Comparison of ENCODE assay signal across 20 cellular contexts in genomic region chr15:57160823-57161560, GRCh38.
A peak's percentile ranks its signal among the peaks of the same experiment; 100 is the strongest.
DNase-seq lines count a peak whose midpoint lies in the region; TF ChIP-seq lines count a peak whose summit lies in the region.
"Had no signal": no experiment of that assay in that cellular context is flagged by ENCODE, and none has a peak within 500 bp of the region (broad histone marks: within the 10 kb centered on the region; RNA-seq: fewer than 3 reads in every experiment).

No MANE protein-coding gene starts in this region.

- no peaks in the 10 kb centered on the region for H4K20me1 ChIP-seq in MM.1S (ENCODE audit: insufficient read depth, low read length)

- no peaks in the 10 kb centered on the region for H3F3A ChIP-seq in MM.1S (ENCODE audit: insufficient read depth, low read length)

- peak overlapping the region; percentile 66 for H3K27ac ChIP-seq in ACC112 (ENCODE audit: low read depth, low read length)
- no peak overlapping the region for H3K27ac ChIP-seq in MM.1S (ENCODE audit: low read length)
- H3K27ac ChIP-seq: cardiac muscle cell, psoas muscle, testis had no signal

- no peak overlapping the region for H3K9ac ChIP-seq in MM.1S (ENCODE audit: low read length)

- no peaks in the 10 kb centered on the region for H3K9me2 ChIP-seq in MM.1S (replicated peaks; ENCODE audit: insufficient read depth, low read length)

- DNase-seq in HS-27A (ENCODE audit: low read depth) (peak; percentile 82), SW 1271 (lab: John Stamatoyannopoulos, UW) (peak; percentile 21 to 65), foreskin fibroblast (peak; percentile 61 to 75), MM.1S (no peak), RPMI8226 (no peak)
- DNase-seq in activated CD4-positive, CD25-positive, alpha-beta regulatory T cell (lab: John Stamatoyannopoulos, UW), result no peak
- no peak for DNase-seq in activated effector memory CD4-positive, alpha-beta T cell treated with anti-CD3 and anti-CD28 coated beads, Interleukin-2, amount 50 U/mL, for 16 hours
- DNase-seq: activated naive CD8-positive, alpha-beta T cell treated with anti-CD3 and anti-CD28 coated beads, Interleukin-2, amount 50 U/mL, for 24 hours; CD4-positive, alpha-beta T cell; effector CD4-positive, alpha-beta T cell; hypothalamus; kidney glomerular epithelial cell; NCI-H1930; NCI-H446; psoas muscle; SHP77 treated with DMSO at 0.1 percent for 48 hours; T-helper 2 cell; testis had no signal

- H3K79me2 ChIP-seq in ACC112 (ENCODE audit: control insufficient read depth, insufficient read depth, low read length, unreplicated experiment) (no peaks in the 10 kb centered on the region), MM.1S (ENCODE audit: low read length) (no peaks in the 10 kb centered on the region)

- H3K27me3 ChIP-seq in ACC112 (ENCODE audit: insufficient read depth, low read length) (no peaks in the 10 kb centered on the region), MM.1S (replicated peaks; ENCODE audit: insufficient read depth, low read length) (no peaks in the 10 kb centered on the region)
- H3K27me3 ChIP-seq: cardiac muscle cell, testis had no signal

- H3K9me3 ChIP-seq in MM.1S (replicated peaks; ENCODE audit: insufficient read depth, low read length), result no peaks in the 10 kb centered on the region
- H3K9me3 ChIP-seq: psoas muscle, testis had no signal

- no peak overlapping the region for H3K4me2 ChIP-seq in MM.1S (ENCODE audit: low read depth, low read length)

- H3K4me3 ChIP-seq in ACC112 (ENCODE audit: low read depth, low read length) (no peak overlapping the region), foreskin fibroblast (ENCODE audit: low read depth in 1 of 2, low read length in 2 of 2) (no peak overlapping the region), MM.1S (ENCODE audit: low read length) (no peak overlapping the region)
- H3K4me3 ChIP-seq: cardiac muscle cell, psoas muscle, testis had no signal

- H3K4me1 ChIP-seq in ACC112 (ENCODE audit: control insufficient read depth, insufficient read depth, low read length, unreplicated experiment) (peaks cover 28% of the 10 kb centered on the region), MM.1S (ENCODE audit: low read length) (no peaks in the 10 kb centered on the region)

- TF ChIP-seq CTCF in foreskin fibroblast (IDR thresholded peaks at IDR 0.05; ENCODE audit: low read depth, low read length) (no peak), MM.1S (IDR thresholded peaks at IDR 0.05; ENCODE audit: low read length) (no peak)

- H2AFZ ChIP-seq in ACC112 (ENCODE audit: low read length, unreplicated experiment) (no peak overlapping the region), MM.1S (ENCODE audit: low read length) (no peak overlapping the region)

- H3K36me3 ChIP-seq in ACC112 (ENCODE audit: insufficient read depth, low read length) (no peaks in the 10 kb centered on the region), MM.1S (replicated peaks; ENCODE audit: insufficient read depth, low read length) (no peaks in the 10 kb centered on the region)
- H3K36me3 ChIP-seq: cardiac muscle cell had no signal

Comparison
In these comparisons a context has a peak if more than half of its experiments do, and no peak if none do; other contexts are left out.
1. DNase-seq: peak in HS-27A (single experiment), SW 1271 (2 of 2) and foreskin fibroblast (2 of 2); none in activated CD4-positive, CD25-positive, alpha-beta regulatory T cell (0 of 4), MM.1S (single experiment), RPMI8226 (single experiment) and activated effector memory CD4-positive, alpha-beta T cell treated with anti-CD3 and anti-CD28 coated beads, Interleukin-2, amount 50 U/mL, for 16 hours (single experiment).